In genomic region chr4:155620637-155621036, GRCh38 we compare ENCODE assay signal across 24 cellular contexts. TPM values are rescaled to one million over a fixed set of nuclear protein-coding genes. Genes with fewer than 3 reads are reported as not detected.
DNase-seq lines count a peak whose midpoint lies in the region; ATAC-seq, FAIRE-seq and TF ChIP-seq lines count a peak whose summit lies in the region.
"Had no signal": no experiment of that assay in that cellular context is flagged by ENCODE, and none has a peak within 500 bp of the region (broad histone marks: within the 10 kb centered on the region; RNA-seq: fewer than 3 reads in every experiment).

No MANE protein-coding gene starts in this region.

- H2BK120ac ChIP-seq in IMR-90 (ENCODE audit: low read depth, low read length): no peak overlapping the region

- H3K4me3 ChIP-seq in IMR-90 (ENCODE audit: insufficient read depth, low read depth, low read length) (no peak overlapping the region), endothelial cell of umbilical vein (replicated peaks in 1 of 3; ENCODE audit: insufficient read depth in 1 of 3, low read depth in 1 of 3, low read length in 3 of 3) (no peak overlapping the region), smooth muscle cell (no peak overlapping the region)
- H3K4me3 ChIP-seq: BLaER1 had no signal

- H3K9ac ChIP-seq in IMR-90 (ENCODE audit: low read depth, low read length) (no peak overlapping the region), endothelial cell of umbilical vein (replicated peaks; ENCODE audit: extremely low read depth, insufficient read depth, low read length) (no peak overlapping the region), smooth muscle cell (ENCODE audit: low read depth) (no peak overlapping the region)
- H3K9ac ChIP-seq: BLaER1 had no signal

- H3K27ac ChIP-seq in IMR-90 (ENCODE audit: insufficient read depth, low read length): no peak overlapping the region
- H3K27ac ChIP-seq in endothelial cell of umbilical vein (ENCODE audit: insufficient read depth, low read depth, low read length): no peak overlapping the region
- H3K27ac ChIP-seq in smooth muscle cell (ENCODE audit: low read depth): peak overlapping the region; percentile 28
- H3K27ac ChIP-seq: BLaER1 had no signal

- DNase-seq in IMR-90 (peak; percentile 51), endothelial cell of umbilical vein (ENCODE audit: low read depth, low spot score) (peak; percentile 24), smooth muscle cell (lab: John Stamatoyannopoulos, UW; ENCODE audit: unreplicated experiment) (no peak), Kasumi-1 (lab: John Stamatoyannopoulos, UW) (no peak)
- DNase-seq: 8988T; ACHN; BE2C; C1 segment of cervical spinal cord; CD4-positive, alpha-beta memory T cell; CD4-positive, CD25-positive, alpha-beta regulatory T cell; CD8-positive, alpha-beta memory T cell; COR-L47; DMS 273 treated with DMSO at 0.1 percent for 48 hours; DMS153; DMS53; DMS79; DND-41; GF-D8 had no signal

- no peak overlapping the region for H2AFZ ChIP-seq in IMR-90 (replicated peaks; ENCODE audit: low read length, poor library complexity)
- no peak overlapping the region for H2AFZ ChIP-seq in endothelial cell of umbilical vein (ENCODE audit: low read depth, low read length)
- no peak overlapping the region for H2AFZ ChIP-seq in smooth muscle cell (ENCODE audit: low read depth)

- no peak overlapping the region for H2AK9ac ChIP-seq in IMR-90 (replicated peaks; ENCODE audit: low read depth, low read length, poor library complexity)

- H4K91ac ChIP-seq in IMR-90 (ENCODE audit: insufficient read depth, low read depth, low read length): no peak overlapping the region

- no peak overlapping the region for H2BK5ac ChIP-seq in IMR-90 (ENCODE audit: low read depth, low read length, poor library complexity, severe bottlenecking)

- CTCF ChIA-PET in IMR-90 (lab: Yijun Ruan, JAX): no interaction called here
- CTCF ChIA-PET in endothelial cell of umbilical vein (lab: Charles Lee): no interaction called here

- no peak overlapping the region for H3K56ac ChIP-seq in IMR-90 (ENCODE audit: extremely low read depth, insufficient read depth, low read length)

- no peak overlapping the region for H3K4ac ChIP-seq in IMR-90 (ENCODE audit: low read depth, low read length)

- TF ChIP-seq POLR2A in IMR-90 (IDR thresholded peaks at IDR 0.05; ENCODE audit: low read depth, low read length) (no peak), endothelial cell of umbilical vein (IDR thresholded peaks at IDR 0.05; ENCODE audit: low read depth, low read length) (no peak)

- H3K79me2 ChIP-seq in endothelial cell of umbilical vein (ENCODE audit: control insufficient read depth, insufficient read depth, low read length) (no peaks in the 10 kb centered on the region), smooth muscle cell (ENCODE audit: low read depth) (no peaks in the 10 kb centered on the region)

- no peak overlapping the region for H4K5ac ChIP-seq in IMR-90 (ENCODE audit: low read depth, low read length)

- H3K9me1 ChIP-seq in IMR-90 (ENCODE audit: insufficient read depth, low read length) (no peaks in the 10 kb centered on the region), endothelial cell of umbilical vein (replicated peaks; ENCODE audit: control insufficient read depth, extremely low read depth, insufficient read depth, low read length) (no peaks in the 10 kb centered on the region)

- H4K8ac ChIP-seq in IMR-90 (ENCODE audit: low read depth in 2 of 2, low read length in 2 of 2): no peak overlapping the region

- no peak overlapping the region for H3K4me2 ChIP-seq in IMR-90 (ENCODE audit: low read depth, low read length)
- H3K4me2 ChIP-seq in endothelial cell of umbilical vein (ENCODE audit: insufficient read depth, low read length): no peak overlapping the region
- peak overlapping the region; percentile 4 for H3K4me2 ChIP-seq in smooth muscle cell
- H3K4me2 ChIP-seq: BLaER1 had no signal

- no peak overlapping the region for H3K18ac ChIP-seq in IMR-90 (ENCODE audit: low read depth, low read length)

- BruUV-seq in IMR-90 (replicated peaks; lab: Mats Ljungman, UMichigan) (no TSS peak), endothelial cell of umbilical vein (replicated peaks; lab: Mats Ljungman, UMichigan) (no TSS peak)

- no peak overlapping the region for H3K14ac ChIP-seq in IMR-90 (replicated peaks; ENCODE audit: low read depth, low read length)

- POLR2A ChIA-PET in IMR-90 (lab: Charles Lee; ENCODE audit: unreplicated experiment): no interaction called here
- POLR2A ChIA-PET in endothelial cell of umbilical vein (lab: Charles Lee): no interaction called here

- dilution Hi-C loops in IMR-90 (cut with HindIII; ENCODE audit: low sequenced_read_pairs, unreplicated experiment): no loop called here
- dilution Hi-C loops in endothelial cell of umbilical vein (cut with MboI; ENCODE audit: extremely low pct_ligation_motif_present, low sequenced_read_pairs): no loop called here

- 0 out of 2 replicates have a peak, but pooled peaks have one; percentile 51 for ATAC-seq in IMR-90 (ENCODE audit: low read depth)
- no peak for ATAC-seq in HG02763 (IDR thresholded peaks at IDR 0.05; ENCODE audit: unreplicated experiment)
- ATAC-seq in GM21786 (IDR thresholded peaks at IDR 0.05; ENCODE audit: unreplicated experiment): no peak

- H3K79me1 ChIP-seq in IMR-90 (ENCODE audit: low read depth in 1 of 2, low read length in 2 of 2): no peaks in the 10 kb centered on the region

- H2AK5ac ChIP-seq in IMR-90 (ENCODE audit: low read depth, low read length): no peak overlapping the region

- H2BK15ac ChIP-seq in IMR-90 (ENCODE audit: low read depth, low read length): no peak overlapping the region

- H2BK20ac ChIP-seq in IMR-90 (ENCODE audit: low read depth, low read length): no peak overlapping the region

- H3K36me3 ChIP-seq in IMR-90 (ENCODE audit: control insufficient read depth, insufficient read depth, low read length): no peaks in the 10 kb centered on the region
- H3K36me3 ChIP-seq in endothelial cell of umbilical vein (ENCODE audit: control insufficient read depth in 2 of 2, extremely low read depth in 1 of 2, insufficient read depth in 2 of 2, low read length in 2 of 2): no peaks in the 10 kb centered on the region
- no peaks in the 10 kb centered on the region for H3K36me3 ChIP-seq in smooth muscle cell (ENCODE audit: low read depth)
- H3K36me3 ChIP-seq: BE2C, BLaER1 had no signal

- H3F3A ChIP-seq in smooth muscle cell (ENCODE audit: low read depth): peaks cover 20% of the 10 kb centered on the region

- TF ChIP-seq RAD21 in IMR-90 (IDR thresholded peaks at IDR 0.05; ENCODE audit: low read length): no peak

- H4K20me1 ChIP-seq in IMR-90 (ENCODE audit: insufficient read depth, low read length) (no peaks in the 10 kb centered on the region), endothelial cell of umbilical vein (replicated peaks; ENCODE audit: control insufficient read depth, extremely low read depth, insufficient read depth, low read length) (no peaks in the 10 kb centered on the region), smooth muscle cell (ENCODE audit: low read depth) (no peaks in the 10 kb centered on the region)
- H4K20me1 ChIP-seq: BLaER1 had no signal

- FAIRE-seq in endothelial cell of umbilical vein (lab: Jason Lieb, UNC): peak; percentile 26
- FAIRE-seq: A204.1, G401.6, GM12891 had no signal

- H3K4me1 ChIP-seq in IMR-90 (ENCODE audit: control insufficient read depth, insufficient read depth, low read length) (no peaks in the 10 kb centered on the region), endothelial cell of umbilical vein (ENCODE audit: control insufficient read depth, extremely low read depth, insufficient read depth, low read length) (no peaks in the 10 kb centered on the region), smooth muscle cell (ENCODE audit: low read depth) (peaks cover 18% of the 10 kb centered on the region)

- H3K27me3 ChIP-seq in IMR-90 (ENCODE audit: control insufficient read depth, insufficient read depth, low read length) (no peaks in the 10 kb centered on the region), endothelial cell of umbilical vein (ENCODE audit: control insufficient read depth in 2 of 2, insufficient read depth in 2 of 2, low read length in 2 of 2) (no peaks in the 10 kb centered on the region), smooth muscle cell (ENCODE audit: low read depth) (no peaks in the 10 kb centered on the region)
- H3K27me3 ChIP-seq: BE2C, BLaER1 had no signal

- intact Hi-C loops in IMR-90 (cut with micrococcal nuclease) (no loop called here), endothelial cell of umbilical vein (cut with micrococcal nuclease) (no loop called here)

- no peak overlapping the region for H3K23ac ChIP-seq in IMR-90 (ENCODE audit: low read depth, low read length)

- no peak for TF ChIP-seq CTCF in IMR-90 (conservative IDR thresholded peaks at IDR 0.05; ENCODE audit: low read depth, low read length)
- no peak for TF ChIP-seq CTCF in endothelial cell of umbilical vein (IDR thresholded peaks at IDR 0.05; ENCODE audit: extremely low read depth in 1 of 2, insufficient read depth in 1 of 2, low read depth in 1 of 2, low read length in 2 of 2)
- no peak for TF ChIP-seq CTCF in smooth muscle cell (IDR thresholded peaks at IDR 0.05; ENCODE audit: borderline replicate concordance, insufficient read depth, poor library complexity, severe bottlenecking)

- in situ Hi-C loops in IMR-90 (cut with MboI; ENCODE audit: low sequenced_read_pairs): no loop called here

- H3K9me3 ChIP-seq in IMR-90 (ENCODE audit: control insufficient read depth, insufficient read depth, low read length): no peaks in the 10 kb centered on the region
- H3K9me3 ChIP-seq in endothelial cell of umbilical vein (replicated peaks; ENCODE audit: control insufficient read depth, insufficient read depth, low read length): no peaks in the 10 kb centered on the region
- no peaks in the 10 kb centered on the region for H3K9me3 ChIP-seq in smooth muscle cell (replicated peaks; ENCODE audit: low read depth)
- H3K9me3 ChIP-seq: BE2C, BLaER1 had no signal

TF ChIP-seq in IMR-90, 13 proteins besides CTCF, POLR2A, EP300 and RAD21 (continues in another document):
- TF ChIP-seq MXI1 (IDR thresholded peaks at IDR 0.05; ENCODE audit: borderline replicate concordance, low read depth, low read length): no peak

RNA-seq across cellular contexts. Expression of gene GUCY1A1, which starts 46.0 kb away (rescaled TPM):
- total RNA-seq in IMR-90 (2012; rRNA removed) (0.28 and 0.54 TPM in 2 replicates), endothelial cell of umbilical vein (4.4 and 7.5 TPM in 2 replicates), smooth muscle cell (269 and 295 TPM in 2 replicates)
- polyA plus RNA-seq in IMR-90 (2012; rRNA removed) (0.11 and 0.19 TPM in 2 replicates), endothelial cell of umbilical vein (1.2 and 1.3 TPM in 2 replicates), smooth muscle cell (138 and 172 TPM in 2 replicates)
- 0.05 and 0.10 TPM in 2 replicates for polyA plus RNA-seq in IMR-90 (2012; cell fraction: cytosol; rRNA removed)
- 0.07 and 0.25 TPM in 2 replicates for polyA plus RNA-seq in IMR-90 (2012; cell fraction: nucleus; rRNA removed; ENCODE audit: low replicate concordance)
- polyA plus RNA-seq in endothelial cell of umbilical vein (2011; cell fraction: cytosol; rRNA removed): 0.71 and 0.90 TPM in 2 replicates
- 1.2 and 2.3 TPM in 2 replicates for polyA plus RNA-seq in endothelial cell of umbilical vein (2011; cell fraction: nucleus; rRNA removed)
- polyA plus RNA-seq in endothelial cell of umbilical vein (2012): 0.05 TPM in 1 of 2 replicates, not detected in the other
- polyA minus RNA-seq in endothelial cell of umbilical vein: 2.4 and 3.8 TPM in 2 replicates
- not detected for polyA minus RNA-seq in endothelial cell of umbilical vein (2011; cell fraction: cytosol; rRNA and poly(A)+ RNA removed)
- polyA minus RNA-seq in endothelial cell of umbilical vein (2011; cell fraction: nucleus; rRNA and poly(A)+ RNA removed): 2.6 and 3.8 TPM in 2 replicates
- total RNA-seq: CD4-positive, alpha-beta memory T cell; CD8-positive, alpha-beta memory T cell had no signal
- polyA plus RNA-seq: CD4-positive, alpha-beta memory T cell; CD4-positive, CD25-positive, alpha-beta regulatory T cell; CD8-positive, alpha-beta memory T cell had no signal

Comparison
In these comparisons a context has a peak if more than half of its experiments do, and no peak if none do; other contexts are left out.
1. DNase-seq: peak in IMR-90 (single experiment) and endothelial cell of umbilical vein (single experiment); none in smooth muscle cell (single experiment) and Kasumi-1 (0 of 2).
2. RNA of gene GUCY1A1, which starts 46.0 kb away (total RNA-seq): 269 to 295 TPM in smooth muscle cell; 4.4 to 7.5 TPM in endothelial cell of umbilical vein and 0.28 to 0.54 TPM in IMR-90; every median in the first group is over 10 times any median in the second.